1 cellular context compared by ENCODE assay signal in the genomic region with DNA sequence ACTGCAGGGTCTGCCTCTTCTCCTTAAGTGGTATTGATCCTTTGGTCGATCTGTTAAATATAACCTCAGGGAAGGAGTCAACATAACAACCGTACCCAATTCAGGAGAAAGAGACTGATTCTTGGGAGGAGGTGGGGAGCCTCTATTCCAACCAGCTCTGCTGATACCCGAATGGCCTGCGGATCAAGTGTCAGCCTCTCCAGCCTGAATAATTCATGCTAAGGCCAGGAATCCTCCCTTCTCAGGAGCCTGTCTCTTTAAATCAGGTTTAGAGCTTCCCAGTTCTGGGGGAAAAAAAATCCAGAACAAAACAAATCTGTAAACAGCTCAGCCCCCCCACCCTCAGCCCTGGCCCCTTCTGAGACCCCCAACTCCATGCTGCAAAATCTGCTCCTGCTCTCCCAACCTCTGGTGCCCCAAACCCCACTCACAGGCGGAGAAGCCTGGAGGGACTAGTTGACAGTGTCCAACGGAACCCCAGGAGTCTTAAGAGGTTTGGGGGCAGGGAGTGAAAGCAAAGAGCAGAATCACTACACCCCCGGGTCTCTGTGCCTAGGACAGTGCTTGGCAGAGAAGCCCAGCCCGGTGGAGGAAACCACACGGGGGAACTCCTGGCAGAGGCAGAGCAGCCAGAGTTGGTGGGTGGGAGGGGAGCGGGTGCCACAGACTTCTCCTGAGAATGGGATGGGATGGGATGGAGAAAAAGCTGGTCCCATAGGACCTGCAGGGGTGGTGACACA.
TF ChIP-seq lines count a peak whose summit lies in the region.

No MANE protein-coding gene starts in this region.

TF ChIP-seq in HepG2, 621 proteins besides CTCF, POLR2A, EP300 and RAD21:
- TF ChIP-seq, protein P1, sequence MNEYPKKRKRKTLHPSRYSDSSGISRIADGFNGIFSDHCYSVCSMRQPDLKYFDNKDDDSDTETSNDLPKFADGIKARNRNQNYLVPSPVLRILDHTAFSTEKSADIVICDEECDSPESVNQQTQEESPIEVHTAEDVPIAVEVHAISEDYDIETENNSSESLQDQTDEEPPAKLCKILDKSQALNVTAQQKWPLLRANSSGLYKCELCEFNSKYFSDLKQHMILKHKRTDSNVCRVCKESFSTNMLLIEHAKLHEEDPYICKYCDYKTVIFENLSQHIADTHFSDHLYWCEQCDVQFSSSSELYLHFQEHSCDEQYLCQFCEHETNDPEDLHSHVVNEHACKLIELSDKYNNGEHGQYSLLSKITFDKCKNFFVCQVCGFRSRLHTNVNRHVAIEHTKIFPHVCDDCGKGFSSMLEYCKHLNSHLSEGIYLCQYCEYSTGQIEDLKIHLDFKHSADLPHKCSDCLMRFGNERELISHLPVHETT (CRISPR knock-in tag; conservative IDR thresholded peaks at IDR 0.05): no peak
- no peak for TF ChIP-seq SMYD3 (CRISPR knock-in tag; IDR thresholded peaks at IDR 0.05)
- TF ChIP-seq ZNF430 (CRISPR knock-in tag; IDR thresholded peaks at IDR 0.05): no peak
- TF ChIP-seq, protein P2, sequence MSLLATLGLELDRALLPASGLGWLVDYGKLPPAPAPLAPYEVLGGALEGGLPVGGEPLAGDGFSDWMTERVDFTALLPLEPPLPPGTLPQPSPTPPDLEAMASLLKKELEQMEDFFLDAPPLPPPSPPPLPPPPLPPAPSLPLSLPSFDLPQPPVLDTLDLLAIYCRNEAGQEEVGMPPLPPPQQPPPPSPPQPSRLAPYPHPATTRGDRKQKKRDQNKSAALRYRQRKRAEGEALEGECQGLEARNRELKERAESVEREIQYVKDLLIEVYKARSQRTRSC (CRISPR knock-in tag; IDR thresholded peaks at IDR 0.05; ENCODE audit: low read depth): no peak
- TF ChIP-seq ZNF382 (CRISPR knock-in tag; IDR thresholded peaks at IDR 0.05; ENCODE audit: borderline replicate concordance): no peak
- no peak for TF ChIP-seq XRCC5 (optimal IDR thresholded peaks at IDR 0.05; ENCODE audit: low read length)
- TF ChIP-seq NR2F6 (IDR thresholded peaks at IDR 0.05): no peak
- no peak for TF ChIP-seq NR2F6 (CRISPR knock-in tag; IDR thresholded peaks at IDR 0.05)
